ENCODE assay signal across 21 cellular contexts in the genomic region with DNA sequence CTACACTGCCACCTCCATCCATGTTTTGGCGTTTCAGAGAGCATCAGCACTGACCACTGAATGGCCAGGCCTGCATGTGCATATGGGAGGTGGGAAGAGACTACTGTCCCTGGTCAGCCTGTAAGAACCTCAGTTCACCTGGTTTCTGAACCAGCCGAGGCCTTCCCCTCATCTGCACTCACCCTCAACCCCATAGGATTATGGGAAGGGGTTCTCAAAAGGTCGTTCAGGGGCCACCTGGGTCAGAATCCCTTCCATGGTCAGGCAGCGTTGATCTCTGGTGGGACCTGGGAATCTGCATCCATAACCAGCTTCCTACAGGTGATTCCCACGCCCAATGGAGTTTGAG. TPM values are rescaled to one million over a fixed set of nuclear protein-coding genes. Genes with fewer than 3 reads are reported as not detected.
DNase-seq lines count a peak whose midpoint lies in the region; ATAC-seq and TF ChIP-seq lines count a peak whose summit lies in the region.
"Had no signal": no experiment of that assay in that cellular context is flagged by ENCODE, and none has a peak within 500 bp of the region (broad histone marks: within the 10 kb centered on the region; RNA-seq: fewer than 3 reads in every experiment).

No MANE protein-coding gene starts in this region.

- peak overlapping the region; percentile 45 for H3K27ac Mint-ChIP-seq in T-helper 2 cell treated with Interferon-gamma antibody and Interleukin-4, amounts not matched to agents 5 μg/mL and 100 μg/mL, for 36 hours
- H3K27ac Mint-ChIP-seq in activated T-helper 2 cell treated with anti-CD3 and anti-CD28 coated beads, Interferon-gamma antibody, Interleukin-2, Interleukin-4, amounts not matched to agents 10 μg/mL and 5 μg/mL and 100 μg/mL, durations not matched to agents 14 hours and 24 hours and 36 hours, result peak overlapping the region; percentile 58
- peak overlapping the region; percentile 93 for H3K27ac Mint-ChIP-seq in progenitor cell of endocrine pancreas
- H3K27ac Mint-ChIP-seq: activated CD4-positive, alpha-beta memory T cell treated with anti-CD3 and anti-CD28 coated beads, Interleukin-2, amount 10 ng/mL, durations not matched to agents 7 days and 5 days; T-helper 1 cell treated with Interleukin-12 subunit alpha and Interleukin-12 subunit beta and Interleukin-4 antibody, amounts not matched to agents 30 μg/mL and 1 μg/mL, for 36 hours had no signal

- no peak for DNase-seq in T-helper 2 cell treated with Interferon-gamma antibody and Interleukin-4, amounts not matched to agents 5 μg/mL and 100 μg/mL, for 36 hours (ENCODE audit: low spot score)
- DNase-seq in T-helper 2 cell, result no peak
- no peak for DNase-seq in activated T-helper 2 cell treated with anti-CD3 and anti-CD28 coated beads, Interferon-gamma antibody, Interleukin-2, Interleukin-4, amounts not matched to agents 10 μg/mL and 5 μg/mL and 100 μg/mL, durations not matched to agents 14 hours and 24 hours and 36 hours (ENCODE audit: low spot score)
- DNase-seq in progenitor cell of endocrine pancreas (ENCODE audit: low spot score, unreplicated experiment), result no peak
- no peak for DNase-seq in stimulated activated CD4-positive, alpha-beta T cell treated with anti-CD3 and anti-CD28 coated beads, Interleukin-12 subunit alpha, Interleukin-12 subunit beta, amount 100 ng/mL, for 4 hours
- DNase-seq in brain microvascular endothelial cell, result no peak
- DNase-seq: activated CD4-positive, alpha-beta memory T cell treated with anti-CD3 and anti-CD28 coated beads, Interleukin-2, amount 10 ng/mL, durations not matched to agents 7 days and 5 days; GDM1; NCI-H1930; NCI-H2227 treated with DMSO at 0.1 percent for 48 hours; NCI-H748 treated with DMSO at 0.1 percent for 48 hours; PC-3; psoas muscle; SHP77; upper lobe of left lung had no signal

- H3K9me3 Mint-ChIP-seq in T-helper 2 cell treated with Interferon-gamma antibody and Interleukin-4, amounts not matched to agents 5 μg/mL and 100 μg/mL, for 36 hours, result no peaks in the 10 kb centered on the region
- H3K9me3 Mint-ChIP-seq in activated T-helper 2 cell treated with anti-CD3 and anti-CD28 coated beads, Interferon-gamma antibody, Interleukin-2, Interleukin-4, amounts not matched to agents 10 μg/mL and 5 μg/mL and 100 μg/mL, durations not matched to agents 14 hours and 24 hours and 36 hours, result no peaks in the 10 kb centered on the region
- no peaks in the 10 kb centered on the region for H3K9me3 Mint-ChIP-seq in progenitor cell of endocrine pancreas (ENCODE audit: low read depth)
- H3K9me3 Mint-ChIP-seq: activated CD4-positive, alpha-beta memory T cell treated with anti-CD3 and anti-CD28 coated beads, Interleukin-2, amount 10 ng/mL, durations not matched to agents 7 days and 5 days; T-helper 1 cell treated with Interleukin-12 subunit alpha and Interleukin-12 subunit beta and Interleukin-4 antibody, amounts not matched to agents 30 μg/mL and 1 μg/mL, for 36 hours had no signal

- TF ChIP-seq CTCF in progenitor cell of endocrine pancreas (IDR thresholded peaks at IDR 0.05; ENCODE audit: unreplicated experiment), result no peak
- TF ChIP-seq CTCF in brain microvascular endothelial cell (IDR thresholded peaks at IDR 0.05; ENCODE audit: low read depth, low read length, missing control alignments), result no peak

- H3K36me3 Mint-ChIP-seq in T-helper 2 cell treated with Interferon-gamma antibody and Interleukin-4, amounts not matched to agents 5 μg/mL and 100 μg/mL, for 36 hours (ENCODE audit: low read depth), result peaks cover 1% of the 10 kb centered on the region
- peaks cover 10% of the 10 kb centered on the region for H3K36me3 Mint-ChIP-seq in activated T-helper 2 cell treated with anti-CD3 and anti-CD28 coated beads, Interferon-gamma antibody, Interleukin-2, Interleukin-4, amounts not matched to agents 10 μg/mL and 5 μg/mL and 100 μg/mL, durations not matched to agents 14 hours and 24 hours and 36 hours (ENCODE audit: low read depth)
- peaks cover 2% of the 10 kb centered on the region for H3K36me3 Mint-ChIP-seq in progenitor cell of endocrine pancreas (ENCODE audit: insufficient read depth)

- no peak overlapping the region for H3K4me3 ChIP-seq in brain microvascular endothelial cell (ENCODE audit: low read depth, low read length)
- H3K4me3 ChIP-seq: adrenal gland, coronary artery, psoas muscle, upper lobe of left lung had no signal

- no peaks in the 10 kb centered on the region for H3K27me3 ChIP-seq in brain microvascular endothelial cell (replicated peaks)
- H3K27me3 ChIP-seq: adrenal gland, upper lobe of left lung had no signal

- ATAC-seq in HG02610 (IDR thresholded peaks at IDR 0.05; ENCODE audit: unreplicated experiment), result peak; percentile 2
- ATAC-seq in HG02588 (IDR thresholded peaks at IDR 0.05; ENCODE audit: unreplicated experiment), result no peak
- ATAC-seq: PC-3, psoas muscle had no signal

- in situ Hi-C loops in brain microvascular endothelial cell (cut with HindIII; ENCODE audit: low pct_ligation_motif_present, low sequenced_read_pairs), result no loop called here

- intact Hi-C loops in activated T-helper 2 cell treated with anti-CD3 and anti-CD28 coated beads, Interferon-gamma antibody, Interleukin-2, Interleukin-4, amounts not matched to agents 10 μg/mL and 5 μg/mL and 100 μg/mL, durations not matched to agents 14 hours and 24 hours and 36 hours (cut with micrococcal nuclease), result no loop called here

- no peaks in the 10 kb centered on the region for H3K36me3 ChIP-seq in brain microvascular endothelial cell (replicated peaks)
- H3K36me3 ChIP-seq: adrenal gland, upper lobe of left lung had no signal

- H3K27me3 Mint-ChIP-seq in T-helper 2 cell treated with Interferon-gamma antibody and Interleukin-4, amounts not matched to agents 5 μg/mL and 100 μg/mL, for 36 hours (ENCODE audit: low read depth), result no peaks in the 10 kb centered on the region
- H3K27me3 Mint-ChIP-seq in activated T-helper 2 cell treated with anti-CD3 and anti-CD28 coated beads, Interferon-gamma antibody, Interleukin-2, Interleukin-4, amounts not matched to agents 10 μg/mL and 5 μg/mL and 100 μg/mL, durations not matched to agents 14 hours and 24 hours and 36 hours (ENCODE audit: low read depth), result no peaks in the 10 kb centered on the region
- H3K27me3 Mint-ChIP-seq in progenitor cell of endocrine pancreas, result no peaks in the 10 kb centered on the region
- H3K27me3 Mint-ChIP-seq: activated CD4-positive, alpha-beta memory T cell treated with anti-CD3 and anti-CD28 coated beads, Interleukin-2, amount 10 ng/mL, durations not matched to agents 7 days and 5 days had no signal

- peak overlapping the region; percentile 55 for H3K4me3 Mint-ChIP-seq in T-helper 2 cell treated with Interferon-gamma antibody and Interleukin-4, amounts not matched to agents 5 μg/mL and 100 μg/mL, for 36 hours
- no peak overlapping the region for H3K4me3 Mint-ChIP-seq in activated T-helper 2 cell treated with anti-CD3 and anti-CD28 coated beads, Interferon-gamma antibody, Interleukin-2, Interleukin-4, amounts not matched to agents 10 μg/mL and 5 μg/mL and 100 μg/mL, durations not matched to agents 14 hours and 24 hours and 36 hours (ENCODE audit: low read depth)
- H3K4me3 Mint-ChIP-seq in progenitor cell of endocrine pancreas (ENCODE audit: low read depth), result no peak overlapping the region
- H3K4me3 Mint-ChIP-seq: activated CD4-positive, alpha-beta memory T cell treated with anti-CD3 and anti-CD28 coated beads, Interleukin-2, amount 10 ng/mL, durations not matched to agents 7 days and 5 days; T-helper 1 cell treated with Interleukin-12 subunit alpha and Interleukin-12 subunit beta and Interleukin-4 antibody, amounts not matched to agents 30 μg/mL and 1 μg/mL, for 36 hours had no signal

- H3K4me1 Mint-ChIP-seq in T-helper 2 cell treated with Interferon-gamma antibody and Interleukin-4, amounts not matched to agents 5 μg/mL and 100 μg/mL, for 36 hours (ENCODE audit: low read depth), result peaks cover 44% of the 10 kb centered on the region
- H3K4me1 Mint-ChIP-seq in activated T-helper 2 cell treated with anti-CD3 and anti-CD28 coated beads, Interferon-gamma antibody, Interleukin-2, Interleukin-4, amounts not matched to agents 10 μg/mL and 5 μg/mL and 100 μg/mL, durations not matched to agents 14 hours and 24 hours and 36 hours (ENCODE audit: low read depth), result peaks cover 38% of the 10 kb centered on the region
- H3K4me1 Mint-ChIP-seq in progenitor cell of endocrine pancreas (ENCODE audit: low read depth), result peaks cover 14% of the 10 kb centered on the region

- no peak overlapping the region for H3K27ac ChIP-seq in brain microvascular endothelial cell
- H3K27ac ChIP-seq: 22Rv1, coronary artery, psoas muscle, upper lobe of left lung had no signal

RNA-seq across cellular contexts. Expression of a gene that starts 36.7 kb away (rescaled TPM):
- total RNA-seq in activated T-helper 2 cell treated with anti-CD3 and anti-CD28 coated beads, Interferon-gamma antibody, Interleukin-2, Interleukin-4, amounts not matched to agents 10 μg/mL and 5 μg/mL and 100 μg/mL, durations not matched to agents 14 hours and 24 hours and 36 hours, result 23.5 and 23.6 TPM in 2 replicates
- 38.2 and 40.7 TPM in 2 replicates for total RNA-seq in progenitor cell of endocrine pancreas
